In the genomic region with DNA sequence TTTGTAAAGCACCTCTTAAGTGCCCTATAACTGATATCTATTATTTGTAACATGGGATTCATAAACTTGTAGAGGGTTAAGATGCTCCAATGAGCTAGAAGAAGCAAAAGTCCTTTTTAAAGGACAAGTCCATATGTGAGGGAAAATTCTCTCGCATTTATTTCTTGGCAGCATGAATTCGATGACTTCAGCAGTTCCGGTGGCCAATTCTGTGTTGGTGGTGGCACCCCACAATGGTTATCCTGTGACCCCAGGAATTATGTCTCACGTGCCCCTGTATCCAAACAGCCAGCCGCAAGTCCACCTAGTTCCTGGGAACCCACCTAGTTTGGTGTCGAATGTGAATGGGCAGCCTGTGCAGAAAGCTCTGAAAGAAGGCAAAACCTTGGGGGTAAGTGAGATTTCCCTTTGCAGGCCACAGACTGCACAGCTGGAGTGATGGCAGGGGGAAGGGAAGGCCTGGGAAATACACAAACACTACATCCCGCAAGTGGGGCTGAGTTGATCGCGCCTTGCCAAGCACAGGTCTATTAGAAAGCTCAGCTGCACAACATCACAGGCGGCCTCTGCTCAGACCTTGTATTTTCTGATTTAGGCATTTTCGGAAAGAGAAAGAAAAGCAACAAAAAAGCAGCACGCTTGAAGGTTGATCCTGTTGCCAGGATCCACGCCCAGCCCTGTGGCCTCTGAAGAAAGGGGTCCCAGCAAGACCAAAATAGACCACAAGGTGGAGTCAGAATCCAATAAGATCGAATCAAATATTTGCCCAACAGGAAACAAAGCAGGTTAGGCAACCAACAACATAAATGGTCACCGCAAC, we compare ENCODE assay signal across 1 cellular context.
A peak's percentile ranks its signal among the peaks of the same experiment; 100 is the strongest.
TF ChIP-seq lines count a peak whose summit lies in the region.

No MANE protein-coding gene starts in this region.

TF ChIP-seq in HepG2, 621 proteins besides CTCF, POLR2A, EP300 and RAD21:
- TF ChIP-seq, protein P1, sequence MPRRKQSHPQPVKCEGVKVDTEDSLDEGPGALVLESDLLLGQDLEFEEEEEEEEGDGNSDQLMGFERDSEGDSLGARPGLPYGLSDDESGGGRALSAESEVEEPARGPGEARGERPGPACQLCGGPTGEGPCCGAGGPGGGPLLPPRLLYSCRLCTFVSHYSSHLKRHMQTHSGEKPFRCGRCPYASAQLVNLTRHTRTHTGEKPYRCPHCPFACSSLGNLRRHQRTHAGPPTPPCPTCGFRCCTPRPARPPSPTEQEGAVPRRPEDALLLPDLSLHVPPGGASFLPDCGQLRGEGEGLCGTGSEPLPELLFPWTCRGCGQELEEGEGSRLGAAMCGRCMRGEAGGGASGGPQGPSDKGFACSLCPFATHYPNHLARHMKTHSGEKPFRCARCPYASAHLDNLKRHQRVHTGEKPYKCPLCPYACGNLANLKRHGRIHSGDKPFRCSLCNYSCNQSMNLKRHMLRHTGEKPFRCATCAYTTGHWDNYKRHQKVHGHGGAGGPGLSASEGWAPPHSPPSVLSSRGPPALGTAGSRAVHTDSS (CRISPR knock-in tag; conservative IDR thresholded peaks at IDR 0.05) = no peak
- TF ChIP-seq, protein P2, sequence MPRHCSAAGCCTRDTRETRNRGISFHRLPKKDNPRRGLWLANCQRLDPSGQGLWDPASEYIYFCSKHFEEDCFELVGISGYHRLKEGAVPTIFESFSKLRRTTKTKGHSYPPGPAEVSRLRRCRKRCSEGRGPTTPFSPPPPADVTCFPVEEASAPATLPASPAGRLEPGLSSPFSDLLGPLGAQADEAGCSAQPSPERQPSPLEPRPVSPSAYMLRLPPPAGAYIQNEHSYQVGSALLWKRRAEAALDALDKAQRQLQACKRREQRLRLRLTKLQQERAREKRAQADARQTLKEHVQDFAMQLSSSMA (CRISPR knock-in tag; IDR thresholded peaks at IDR 0.05) = no peak
- TF ChIP-seq, protein P3, sequence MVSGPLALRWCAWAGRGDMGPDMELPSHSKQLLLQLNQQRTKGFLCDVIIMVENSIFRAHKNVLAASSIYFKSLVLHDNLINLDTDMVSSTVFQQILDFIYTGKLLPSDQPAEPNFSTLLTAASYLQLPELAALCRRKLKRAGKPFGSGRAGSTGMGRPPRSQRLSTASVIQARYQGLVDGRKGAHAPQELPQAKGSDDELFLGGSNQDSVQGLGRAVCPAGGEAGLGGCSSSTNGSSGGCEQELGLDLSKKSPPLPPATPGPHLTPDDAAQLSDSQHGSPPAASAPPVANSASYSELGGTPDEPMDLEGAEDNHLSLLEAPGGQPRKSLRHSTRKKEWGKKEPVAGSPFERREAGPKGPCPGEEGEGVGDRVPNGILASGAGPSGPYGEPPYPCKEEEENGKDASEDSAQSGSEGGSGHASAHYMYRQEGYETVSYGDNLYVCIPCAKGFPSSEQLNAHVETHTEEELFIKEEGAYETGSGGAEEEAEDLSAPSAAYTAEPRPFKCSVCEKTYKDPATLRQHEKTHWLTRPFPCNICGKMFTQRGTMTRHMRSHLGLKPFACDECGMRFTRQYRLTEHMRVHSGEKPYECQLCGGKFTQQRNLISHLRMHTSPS (CRISPR knock-in tag; IDR thresholded peaks at IDR 0.05; ENCODE audit: low read depth) = no peak
- TF ChIP-seq ZFX (CRISPR knock-in tag; IDR thresholded peaks at IDR 0.05; ENCODE audit: low read depth) (no peak), ZNF33B (CRISPR knock-in tag; IDR thresholded peaks at IDR 0.05) (no peak), AKAP8 (CRISPR knock-in tag; IDR thresholded peaks at IDR 0.05) (no peak), ZFP36L1 (CRISPR knock-in tag; IDR thresholded peaks at IDR 0.05) (no peak), MAFK (conservative IDR thresholded peaks at IDR 0.05 in 1 of 2, IDR thresholded peaks at IDR 0.05 in 1 of 2; ENCODE audit: low read length in 2 of 2) (peak; percentile 71 to 81), ZNF274 (CRISPR knock-in tag; IDR thresholded peaks at IDR 0.05) (no peak), ATF7 (IDR thresholded peaks at IDR 0.05) (no peak), ATF7 (CRISPR knock-in tag; IDR thresholded peaks at IDR 0.05) (no peak), MAFF (IDR thresholded peaks at IDR 0.05; ENCODE audit: low read depth, low read length) (peak; percentile 61; the same call in 1 of the 2 replicates), STAG1 (CRISPR knock-in tag; IDR thresholded peaks at IDR 0.05) (0 out of 2 replicates have a peak, but pooled peaks have one; percentile 22), ZNF615 (CRISPR knock-in tag; IDR thresholded peaks at IDR 0.05; ENCODE audit: borderline replicate concordance) (no peak)
- TF ChIP-seq, protein P4, sequence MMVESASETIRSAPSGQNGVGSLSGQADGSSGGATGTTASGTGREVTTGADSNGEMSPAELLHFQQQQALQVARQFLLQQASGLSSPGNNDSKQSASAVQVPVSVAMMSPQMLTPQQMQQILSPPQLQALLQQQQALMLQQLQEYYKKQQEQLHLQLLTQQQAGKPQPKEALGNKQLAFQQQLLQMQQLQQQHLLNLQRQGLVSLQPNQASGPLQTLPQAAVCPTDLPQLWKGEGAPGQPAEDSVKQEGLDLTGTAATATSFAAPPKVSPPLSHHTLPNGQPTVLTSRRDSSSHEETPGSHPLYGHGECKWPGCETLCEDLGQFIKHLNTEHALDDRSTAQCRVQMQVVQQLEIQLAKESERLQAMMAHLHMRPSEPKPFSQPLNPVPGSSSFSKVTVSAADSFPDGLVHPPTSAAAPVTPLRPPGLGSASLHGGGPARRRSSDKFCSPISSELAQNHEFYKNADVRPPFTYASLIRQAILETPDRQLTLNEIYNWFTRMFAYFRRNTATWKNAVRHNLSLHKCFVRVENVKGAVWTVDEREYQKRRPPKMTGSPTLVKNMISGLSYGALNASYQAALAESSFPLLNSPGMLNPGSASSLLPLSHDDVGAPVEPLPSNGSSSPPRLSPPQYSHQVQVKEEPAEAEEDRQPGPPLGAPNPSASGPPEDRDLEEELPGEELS (CRISPR knock-in tag; IDR thresholded peaks at IDR 0.05) = no peak
- TF ChIP-seq, protein P5, sequence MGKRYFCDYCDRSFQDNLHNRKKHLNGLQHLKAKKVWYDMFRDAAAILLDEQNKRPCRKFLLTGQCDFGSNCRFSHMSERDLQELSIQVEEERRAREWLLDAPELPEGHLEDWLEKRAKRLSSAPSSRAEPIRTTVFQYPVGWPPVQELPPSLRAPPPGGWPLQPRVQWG (CRISPR knock-in tag; IDR thresholded peaks at IDR 0.05; ENCODE audit: borderline replicate concordance, low read depth) = no peak
- TF ChIP-seq, protein P6, sequence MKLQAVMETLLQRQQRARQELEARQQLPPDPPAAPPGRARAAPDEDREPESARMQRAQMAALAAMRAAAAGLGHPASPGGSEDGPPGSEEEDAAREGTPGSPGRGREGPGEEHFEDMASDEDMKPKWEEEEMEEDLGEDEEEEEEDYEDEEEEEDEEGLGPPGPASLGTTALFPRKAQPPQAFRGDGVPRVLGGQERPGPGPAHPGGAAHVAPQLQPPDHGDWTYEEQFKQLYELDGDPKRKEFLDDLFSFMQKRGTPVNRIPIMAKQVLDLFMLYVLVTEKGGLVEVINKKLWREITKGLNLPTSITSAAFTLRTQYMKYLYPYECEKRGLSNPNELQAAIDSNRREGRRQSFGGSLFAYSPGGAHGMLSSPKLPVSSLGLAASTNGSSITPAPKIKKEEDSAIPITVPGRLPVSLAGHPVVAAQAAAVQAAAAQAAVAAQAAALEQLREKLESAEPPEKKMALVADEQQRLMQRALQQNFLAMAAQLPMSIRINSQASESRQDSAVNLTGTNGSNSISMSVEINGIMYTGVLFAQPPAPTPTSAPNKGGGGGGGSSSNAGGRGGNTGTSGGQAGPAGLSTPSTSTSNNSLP (IDR thresholded peaks at IDR 0.05; ENCODE audit: low read depth, low read length) = 0 out of 2 replicates have a peak, but pooled peaks have one; percentile 35
- TF ChIP-seq, protein P7, sequence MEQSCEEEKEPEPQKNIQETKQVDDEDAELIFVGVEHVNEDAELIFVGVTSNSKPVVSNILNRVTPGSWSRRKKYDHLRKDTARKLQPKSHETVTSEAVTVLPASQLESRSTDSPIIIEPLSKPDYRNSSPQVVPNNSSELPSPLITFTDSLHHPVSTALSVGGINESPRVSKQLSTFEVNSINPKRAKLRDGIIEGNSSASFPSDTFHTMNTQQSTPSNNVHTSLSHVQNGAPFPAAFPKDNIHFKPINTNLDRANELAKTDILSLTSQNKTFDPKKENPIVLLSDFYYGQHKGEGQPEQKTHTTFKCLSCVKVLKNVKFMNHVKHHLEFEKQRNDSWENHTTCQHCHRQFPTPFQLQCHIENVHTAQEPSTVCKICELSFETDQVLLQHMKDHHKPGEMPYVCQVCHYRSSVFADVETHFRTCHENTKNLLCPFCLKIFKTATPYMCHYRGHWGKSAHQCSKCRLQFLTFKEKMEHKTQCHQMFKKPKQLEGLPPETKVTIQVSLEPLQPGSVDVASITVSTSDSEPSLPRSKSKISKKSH (CRISPR knock-in tag; IDR thresholded peaks at IDR 0.05; ENCODE audit: borderline replicate concordance) = no peak
- TF ChIP-seq, protein P8, sequence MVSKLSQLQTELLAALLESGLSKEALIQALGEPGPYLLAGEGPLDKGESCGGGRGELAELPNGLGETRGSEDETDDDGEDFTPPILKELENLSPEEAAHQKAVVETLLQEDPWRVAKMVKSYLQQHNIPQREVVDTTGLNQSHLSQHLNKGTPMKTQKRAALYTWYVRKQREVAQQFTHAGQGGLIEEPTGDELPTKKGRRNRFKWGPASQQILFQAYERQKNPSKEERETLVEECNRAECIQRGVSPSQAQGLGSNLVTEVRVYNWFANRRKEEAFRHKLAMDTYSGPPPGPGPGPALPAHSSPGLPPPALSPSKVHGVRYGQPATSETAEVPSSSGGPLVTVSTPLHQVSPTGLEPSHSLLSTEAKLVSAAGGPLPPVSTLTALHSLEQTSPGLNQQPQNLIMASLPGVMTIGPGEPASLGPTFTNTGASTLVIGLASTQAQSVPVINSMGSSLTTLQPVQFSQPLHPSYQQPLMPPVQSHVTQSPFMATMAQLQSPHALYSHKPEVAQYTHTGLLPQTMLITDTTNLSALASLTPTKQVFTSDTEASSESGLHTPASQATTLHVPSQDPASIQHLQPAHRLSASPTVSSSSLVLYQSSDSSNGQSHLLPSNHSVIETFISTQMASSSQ (IDR thresholded peaks at IDR 0.05; ENCODE audit: low read depth) = no peak
- TF ChIP-seq, protein P8 (CRISPR knock-in tag; IDR thresholded peaks at IDR 0.05; ENCODE audit: borderline replicate concordance) = no peak
